ENCODE assay signal across 10 cellular contexts in the genomic region with DNA sequence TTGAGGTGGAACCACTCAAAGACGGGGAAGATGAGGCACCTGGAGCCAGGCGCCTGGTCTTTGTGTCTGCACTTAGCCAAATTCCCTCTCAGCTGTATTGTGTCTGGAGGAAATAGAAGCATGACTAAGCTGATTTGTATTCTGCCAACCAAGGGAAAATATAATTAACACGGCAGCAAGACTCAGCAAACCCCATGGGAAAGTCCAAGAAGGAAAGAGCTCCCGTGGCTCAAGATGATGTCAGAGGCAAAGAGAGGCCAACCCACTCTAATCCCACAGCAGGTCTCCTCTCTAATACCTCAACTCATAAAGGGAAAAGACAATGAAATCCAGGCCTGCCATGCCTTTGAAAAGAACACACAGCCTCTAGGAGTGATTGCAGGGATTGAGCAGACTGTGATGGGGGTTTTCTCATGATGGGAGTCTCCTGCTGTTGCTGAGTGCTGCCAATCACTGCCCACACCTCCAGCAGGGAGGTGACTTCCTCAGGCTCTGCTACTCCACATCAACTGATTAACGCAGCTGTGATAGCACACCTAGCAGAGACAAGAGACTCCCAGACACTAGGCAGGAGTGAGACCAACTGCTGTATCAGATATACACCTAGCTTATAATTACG.
A peak's percentile ranks its signal among the peaks of the same experiment; 100 is the strongest.
DNase-seq lines count a peak whose midpoint lies in the region; ATAC-seq, FAIRE-seq and TF ChIP-seq lines count a peak whose summit lies in the region.
"Had no signal": no experiment of that assay in that cellular context is flagged by ENCODE, and none has a peak within 500 bp of the region (broad histone marks: within the 10 kb centered on the region; RNA-seq: fewer than 3 reads in every experiment).

No MANE protein-coding gene starts in this region.

- no peak overlapping the region for H3K27ac Mint-ChIP-seq in CD4-positive, alpha-beta T cell

- H3K36me3 ChIP-seq in small intestine (ENCODE audit: control insufficient read depth in 2 of 2, insufficient read depth in 2 of 2, low read length in 2 of 2) (no peaks in the 10 kb centered on the region), psoas muscle (ENCODE audit: insufficient read depth in 1 of 2, low read depth in 1 of 2) (no peaks in the 10 kb centered on the region)
- H3K36me3 ChIP-seq: tibial nerve had no signal

- 47 to 51% (median 50%) methylated on average over 6 of the region's 6 CpGs for WGBS in small intestine, 3 donors
- 32 to 35% (median 32%) methylated on average over 6 of the region's 6 CpGs for WGBS in psoas muscle, 3 donors

- intact Hi-C loops in CD4-positive, alpha-beta T cell (cut with DNase I, micrococcal nuclease): no loop called here
- intact Hi-C loops in psoas muscle (cut with DNase I): no loop called here

- no peak for ATAC-seq in CD4-positive, alpha-beta T cell (ENCODE audit: poor library complexity)
- no peak for ATAC-seq in psoas muscle

- H3K9me3 Mint-ChIP-seq in CD4-positive, alpha-beta T cell: no peaks in the 10 kb centered on the region

- H3K4me1 Mint-ChIP-seq in CD4-positive, alpha-beta T cell (ENCODE audit: low read depth): peaks cover 15% of the 10 kb centered on the region

- H3K4me1 ChIP-seq in small intestine (ENCODE audit: control insufficient read depth in 2 of 2, insufficient read depth in 1 of 2, low read depth in 1 of 2, low read length in 1 of 2) (peaks cover 0 to 4% of the 10 kb centered on the region in 2 donors), psoas muscle (no peaks in the 10 kb centered on the region)

- no peaks in the 10 kb centered on the region for H3K36me3 Mint-ChIP-seq in CD4-positive, alpha-beta T cell (ENCODE audit: low read depth)

- H3K9me3 ChIP-seq in small intestine (ENCODE audit: control insufficient read depth, low read depth) (peaks cover 2% of the 10 kb centered on the region), psoas muscle (no peaks in the 10 kb centered on the region)
- H3K9me3 ChIP-seq in CD4-positive, alpha-beta T cell (ENCODE audit: control insufficient read depth, low read length): no peaks in the 10 kb centered on the region
- H3K9me3 ChIP-seq: tibial nerve had no signal

- H3K27me3 Mint-ChIP-seq in CD4-positive, alpha-beta T cell: peaks cover 73% of the 10 kb centered on the region

- CTCF ChIA-PET in CD4-positive, alpha-beta T cell (lab: Charles Lee): no interaction called here

- FAIRE-seq in small intestine (lab: Jason Lieb, UNC): no peak

- peaks cover 0 to 13% of the 10 kb centered on the region in 2 donors for H3K27me3 ChIP-seq in small intestine (ENCODE audit: control insufficient read depth in 2 of 2, insufficient read depth in 2 of 2, low read length in 2 of 2)
- peaks cover 39% of the 10 kb centered on the region for H3K27me3 ChIP-seq in CD4-positive, alpha-beta T cell (ENCODE audit: control insufficient read depth, insufficient read depth, low read length)
- peaks cover 0 to 45% (median 11%) of the 10 kb centered on the region in 3 donors for H3K27me3 ChIP-seq in psoas muscle (ENCODE audit: insufficient read depth in 3 of 3, low read length in 2 of 3)

- no peak overlapping the region for H3K4me3 Mint-ChIP-seq in CD4-positive, alpha-beta T cell

- H3K4me3 ChIP-seq in fibroblast of pulmonary artery (replicated peaks; ENCODE audit: low read depth, low read length): no peak overlapping the region
- no peak overlapping the region for H3K4me3 ChIP-seq in small intestine (ENCODE audit: low read depth in 1 of 2, low read length in 2 of 2)
- no peak overlapping the region for H3K4me3 ChIP-seq in psoas muscle
- H3K4me3 ChIP-seq: tibial nerve had no signal

- no peak overlapping the region for H3K27ac ChIP-seq in small intestine (ENCODE audit: low read depth in 1 of 2, low read length in 1 of 2)
- no peak overlapping the region for H3K27ac ChIP-seq in CD4-positive, alpha-beta T cell (ENCODE audit: low read depth, low read length)
- H3K27ac ChIP-seq in psoas muscle: no peak overlapping the region
- H3K27ac ChIP-seq: tibial nerve had no signal

- peak; percentile 14 for DNase-seq in DMS79 treated with DMSO at 0.1 percent for 48 hours (lab: John Stamatoyannopoulos, UW)
- DNase-seq in DMS79 (lab: John Stamatoyannopoulos, UW): no peak
- DNase-seq in RKO (ENCODE audit: low spot score): peak; percentile 44
- DNase-seq in fibroblast of pulmonary artery (ENCODE audit: low read depth): peak; percentile 16
- peak; percentile 27 for DNase-seq in small intestine
- DNase-seq in CD4-positive, alpha-beta T cell: no peak
- DNase-seq in dedifferentiated amniotic fluid mesenchymal stem cell (ENCODE audit: extremely low spot score): no peak
- no peak for DNase-seq in psoas muscle
- DNase-seq: T1000 had no signal

- POLR2A ChIA-PET in CD4-positive, alpha-beta T cell (lab: Charles Lee): no interaction called here

- TF ChIP-seq CTCF in fibroblast of pulmonary artery (IDR thresholded peaks at IDR 0.05; ENCODE audit: low read length, missing control alignments): no peak
- no peak for TF ChIP-seq CTCF in CD4-positive, alpha-beta T cell (IDR thresholded peaks at IDR 0.05)
- no peak for TF ChIP-seq CTCF in psoas muscle (IDR thresholded peaks at IDR 0.05)

Comparison
In these comparisons a context has a peak if more than half of its experiments do, and no peak if none do; other contexts are left out.
1. DNase-seq: peak in DMS79 treated with DMSO at 0.1 percent for 48 hours (single experiment), RKO (single experiment), fibroblast of pulmonary artery (single experiment) and small intestine (single experiment); none in DMS79 (single experiment), CD4-positive, alpha-beta T cell (0 of 10), dedifferentiated amniotic fluid mesenchymal stem cell (single experiment) and psoas muscle (0 of 2).